In genomic region chr7:126483972-126484371, GRCh38 we compare ENCODE assay signal across 1 cellular context.
TF ChIP-seq lines count a peak whose summit lies in the region.

No MANE protein-coding gene starts in this region.

TF ChIP-seq in SK-N-SH, 30 proteins besides CTCF, POLR2A, EP300 and RAD21 (continued from another document):
- TF ChIP-seq ZBTB33 (IDR thresholded peaks at IDR 0.05; ENCODE audit: borderline replicate concordance, low read depth) (no peak), CHD2 (IDR thresholded peaks at IDR 0.05; ENCODE audit: low read length, partially characterized antibody) (peak; percentile 93), MXI1 (IDR thresholded peaks at IDR 0.05; ENCODE audit: low read depth, low read length) (peak; percentile 97), MEF2A (IDR thresholded peaks at IDR 0.05; ENCODE audit: borderline replicate concordance, low read depth) (no peak), NRF1 (IDR thresholded peaks at IDR 0.05; ENCODE audit: low read depth, low read length) (no peak), RCOR1 (IDR thresholded peaks at IDR 0.05; ENCODE audit: low read length) (peak; percentile 99), RXRA (IDR thresholded peaks at IDR 0.05; ENCODE audit: borderline replicate concordance, low read depth) (no peak), TCF12 (IDR thresholded peaks at IDR 0.05) (peak; percentile 68), GATA2 (CRISPR knock-in tag; IDR thresholded peaks at IDR 0.05) (peak; percentile 98), TAF1 (IDR thresholded peaks at IDR 0.05; ENCODE audit: borderline replicate concordance, low read depth, low read length) (no peak)
